In genomic region chr1:172451002-172451443, GRCh38 we compare ENCODE assay signal across 10 cellular contexts. TPM values are rescaled to one million over a fixed set of nuclear protein-coding genes. Genes with fewer than 3 reads are reported as not detected.
DNase-seq lines count a peak whose midpoint lies in the region; ATAC-seq and TF ChIP-seq lines count a peak whose summit lies in the region.
"Had no signal": no experiment of that assay in that cellular context is flagged by ENCODE, and none has a peak within 500 bp of the region (broad histone marks: within the 10 kb centered on the region; RNA-seq: fewer than 3 reads in every experiment).

No MANE protein-coding gene starts in this region.

- peak; percentile 4 to 67 for ATAC-seq in right cardiac atrium
- ATAC-seq in stimulated activated naive CD8-positive, alpha-beta T cell treated with anti-CD3 and anti-CD28 coated beads, Interleukin-15, Interleukin-2, amounts not matched to agents 100 U/mL and 50 U/mL, for 24 hours, result peak; percentile 57

- no peaks in the 10 kb centered on the region for H3K9me3 Mint-ChIP-seq in activated naive CD4-positive, alpha-beta T cell treated with anti-CD3 and anti-CD28 coated beads for 36 hours
- H3K9me3 Mint-ChIP-seq in T-helper 1 cell treated with Interleukin-12 subunit alpha and Interleukin-12 subunit beta and Interleukin-4 antibody, amounts not matched to agents 30 μg/mL and 1 μg/mL, for 36 hours, result no peaks in the 10 kb centered on the region

- no peaks in the 10 kb centered on the region for H3K36me3 Mint-ChIP-seq in activated naive CD4-positive, alpha-beta T cell treated with anti-CD3 and anti-CD28 coated beads for 36 hours (ENCODE audit: low read depth)
- no peaks in the 10 kb centered on the region for H3K36me3 Mint-ChIP-seq in T-helper 1 cell treated with Interleukin-12 subunit alpha and Interleukin-12 subunit beta and Interleukin-4 antibody, amounts not matched to agents 30 μg/mL and 1 μg/mL, for 36 hours (ENCODE audit: low read depth)

- H3K27me3 Mint-ChIP-seq in activated naive CD4-positive, alpha-beta T cell treated with anti-CD3 and anti-CD28 coated beads for 36 hours (ENCODE audit: low read depth), result no peaks in the 10 kb centered on the region
- no peaks in the 10 kb centered on the region for H3K27me3 Mint-ChIP-seq in T-helper 1 cell treated with Interleukin-12 subunit alpha and Interleukin-12 subunit beta and Interleukin-4 antibody, amounts not matched to agents 30 μg/mL and 1 μg/mL, for 36 hours (ENCODE audit: low read depth)

- CTCF ChIA-PET in activated naive CD4-positive, alpha-beta T cell treated with anti-CD3 and anti-CD28 coated beads for 36 hours (lab: Charles Lee), result interaction anchor here (0.6 to 2.4 kb wide), 20 partner anchors 11 to 906 kb away, joined by 3 to 17 read pairs (median 4); partner anchors contain the start of gene SUCO

- H3K4me3 ChIP-seq in right cardiac atrium (ENCODE audit: low read length) (no peak overlapping the region), ascending aorta (no peak overlapping the region)
- H3K4me3 ChIP-seq: SJSA1 had no signal

- H3K4me3 Mint-ChIP-seq in activated naive CD4-positive, alpha-beta T cell treated with anti-CD3 and anti-CD28 coated beads for 36 hours, result peak overlapping the region; percentile 20
- no peak overlapping the region for H3K4me3 Mint-ChIP-seq in T-helper 1 cell treated with Interleukin-12 subunit alpha and Interleukin-12 subunit beta and Interleukin-4 antibody, amounts not matched to agents 30 μg/mL and 1 μg/mL, for 36 hours

- no peak overlapping the region for H3K27ac ChIP-seq in right cardiac atrium (ENCODE audit: low read length)
- H3K27ac ChIP-seq in ascending aorta, result no peak overlapping the region
- H3K27ac ChIP-seq: SJSA1 had no signal

- H3K36me3 ChIP-seq in ascending aorta, result no peaks in the 10 kb centered on the region
- H3K36me3 ChIP-seq: SJSA1 had no signal

- intact Hi-C loops in activated naive CD4-positive, alpha-beta T cell treated with anti-CD3 and anti-CD28 coated beads for 36 hours (cut with micrococcal nuclease), result loop anchor here (2.0 to 5.0 kb wide), 3 partner anchors 136 to 756 kb away; partner anchors contain the start of gene TNFSF4
- intact Hi-C loops in right cardiac atrium (cut with DNase I) (loop anchor here in 2 of 4 donors (5.0 to 10.0 kb wide), 3 partner anchors 81 to 264 kb away; partner anchors contain the start of gene SUCO (in 2 of the 2)), ascending aorta (cut with DNase I) (no loop called here)

- H3K4me1 Mint-ChIP-seq in activated naive CD4-positive, alpha-beta T cell treated with anti-CD3 and anti-CD28 coated beads for 36 hours (ENCODE audit: low read depth), result peaks cover 31% of the 10 kb centered on the region
- peaks cover 20% of the 10 kb centered on the region for H3K4me1 Mint-ChIP-seq in T-helper 1 cell treated with Interleukin-12 subunit alpha and Interleukin-12 subunit beta and Interleukin-4 antibody, amounts not matched to agents 30 μg/mL and 1 μg/mL, for 36 hours (ENCODE audit: low read depth)

- H3K4me1 ChIP-seq in right cardiac atrium (ENCODE audit: control insufficient read depth, insufficient read depth, low read length) (peaks cover 3% of the 10 kb centered on the region), ascending aorta (no peaks in the 10 kb centered on the region)

- no peak for TF ChIP-seq CTCF in ascending aorta (IDR thresholded peaks at IDR 0.05)

- H3K27me3 ChIP-seq in right cardiac atrium (ENCODE audit: control insufficient read depth, insufficient read depth) (no peaks in the 10 kb centered on the region), ascending aorta (no peaks in the 10 kb centered on the region)
- H3K27me3 ChIP-seq: SJSA1 had no signal

- WGBS in right cardiac atrium, result 79% methylated on average over 2 of the region's 2 CpGs

- peak; percentile 45 for DNase-seq in activated naive CD4-positive, alpha-beta T cell treated with anti-CD3 and anti-CD28 coated beads for 36 hours
- DNase-seq in activated naive CD4-positive, alpha-beta T cell (lab: John Stamatoyannopoulos, UW), result no peak
- DNase-seq in right cardiac atrium (no peak), NCI-H82 treated with DMSO at 0.1 percent for 48 hours (lab: John Stamatoyannopoulos, UW; ENCODE audit: unreplicated experiment) (no peak), ascending aorta (ENCODE audit: low spot score in 2 of 2) (no peak), DMS114 treated with DMSO at 0.1 percent for 48 hours (lab: John Stamatoyannopoulos, UW; ENCODE audit: unreplicated experiment) (no peak)
- DNase-seq in stimulated activated naive CD8-positive, alpha-beta T cell treated with anti-CD3 and anti-CD28 coated beads, Interleukin-15, Interleukin-2, amounts not matched to agents 100 U/mL and 50 U/mL, for 24 hours, result no peak

- peak overlapping the region; percentile 21 for H3K27ac Mint-ChIP-seq in activated naive CD4-positive, alpha-beta T cell treated with anti-CD3 and anti-CD28 coated beads for 36 hours
- peak overlapping the region; percentile 76 for H3K27ac Mint-ChIP-seq in T-helper 1 cell treated with Interleukin-12 subunit alpha and Interleukin-12 subunit beta and Interleukin-4 antibody, amounts not matched to agents 30 μg/mL and 1 μg/mL, for 36 hours

- H3K9me3 ChIP-seq in right cardiac atrium (ENCODE audit: control insufficient read depth, low read length) (no peaks in the 10 kb centered on the region), ascending aorta (no peaks in the 10 kb centered on the region)
- H3K9me3 ChIP-seq: SJSA1 had no signal

RNA-seq across cellular contexts. Expression of gene PIGC, which starts 7.2 kb away (rescaled TPM):
- 10 to 100 TPM; 17.5 to 18.7 TPM for total RNA-seq in activated naive CD4-positive, alpha-beta T cell treated with anti-CD3 and anti-CD28 coated beads for 36 hours
- total RNA-seq in right cardiac atrium, result 10 to 100 TPM; 15.0 to 19.1 (median 18.5) TPM
- 20.6 TPM for polyA plus RNA-seq in right cardiac atrium
- total RNA-seq in ascending aorta, result 20.0 TPM

RNA-seq across cellular contexts. Expression of gene C1orf105, which starts 30.5 kb away (rescaled TPM):
- not detected for total RNA-seq in activated naive CD4-positive, alpha-beta T cell treated with anti-CD3 and anti-CD28 coated beads for 36 hours
- total RNA-seq in right cardiac atrium (10 to 100 TPM in 3 of 4 donors, 1 to 10 TPM in 1; 3.2 to 19.1 (median 12.4) TPM), ascending aorta (not detected)
- polyA plus RNA-seq in right cardiac atrium, result 21.5 TPM
- total RNA-seq: SJSA1 had no signal
- polyA plus RNA-seq: adipose tissue had no signal
